In genomic region chr13:112849500-112849899, GRCh38 we compare ENCODE assay signal across 13 cellular contexts.
DNase-seq lines count a peak whose midpoint lies in the region; ATAC-seq and TF ChIP-seq lines count a peak whose summit lies in the region.
"Had no signal": no experiment of that assay in that cellular context is flagged by ENCODE, and none has a peak within 500 bp of the region (broad histone marks: within the 10 kb centered on the region; RNA-seq: fewer than 3 reads in every experiment).

No MANE protein-coding gene starts in this region.

- no peaks in the 10 kb centered on the region for H3K9me3 ChIP-seq in osteoblast (ENCODE audit: low read depth, low read length)

- no peak overlapping the region for H3K27ac ChIP-seq in osteoblast (ENCODE audit: low read depth, low read length)
- H3K27ac ChIP-seq: heart right ventricle had no signal

- H3K27me3 ChIP-seq in osteoblast (ENCODE audit: insufficient read depth, low read length): no peaks in the 10 kb centered on the region
- H3K27me3 ChIP-seq: heart right ventricle had no signal

- no peaks in the 10 kb centered on the region for H4K20me1 ChIP-seq in osteoblast (ENCODE audit: insufficient read depth, low read length)

- DNase-seq in H4 (ENCODE audit: low spot score): peak; percentile 14
- peak; percentile 88 for DNase-seq in NCI-H2029 treated with DMSO at 0.1 percent for 48 hours (lab: John Stamatoyannopoulos, UW)
- DNase-seq in SW480 (ENCODE audit: low spot score): peak; percentile 29
- DNase-seq in osteoblast (ENCODE audit: insufficient read length, low spot score, missing footprints): peak; percentile 65
- no peak for DNase-seq in AG20443 (ENCODE audit: low spot score)
- no peak for DNase-seq in activated CD4-positive, alpha-beta T cell treated with anti-CD3 and anti-CD28 coated beads, Interleukin-2, amount 50 U/mL, for 4 hours
- DNase-seq: activated T-cell treated with anti-CD3 and anti-CD28 coated beads, Interleukin-2, amount 50 U/mL, for 1 hour; cortex of kidney; heart right ventricle; NK-92 treated with Interleukin-12 subunit alpha and Interleukin-12 subunit beta, amount 100 ng/mL, for 24 hours; T1000 had no signal

- no peak overlapping the region for H3K4me2 ChIP-seq in osteoblast (ENCODE audit: insufficient read depth, low read length)

- H2AFZ ChIP-seq in osteoblast (ENCODE audit: low read length): no peak overlapping the region

- H3K79me2 ChIP-seq in osteoblast (ENCODE audit: insufficient read depth, low read length): no peaks in the 10 kb centered on the region

- no peak for TF ChIP-seq CTCF in osteoblast (IDR thresholded peaks at IDR 0.05; ENCODE audit: extremely low read depth, low read depth, low read length)

- H3K4me1 ChIP-seq in osteoblast (ENCODE audit: insufficient read depth, low read length): no peaks in the 10 kb centered on the region
- H3K4me1 ChIP-seq: heart right ventricle had no signal

- no peak overlapping the region for H3K4me3 ChIP-seq in osteoblast (ENCODE audit: insufficient read depth, low read length)
- H3K4me3 ChIP-seq: heart right ventricle had no signal

- no peaks in the 10 kb centered on the region for H3K36me3 ChIP-seq in osteoblast (ENCODE audit: insufficient read depth, low read length)

- ATAC-seq in GM18870 (IDR thresholded peaks at IDR 0.05; ENCODE audit: unreplicated experiment) (no peak), GM19455 (IDR thresholded peaks at IDR 0.05; ENCODE audit: unreplicated experiment) (no peak)
- ATAC-seq: heart right ventricle had no signal

Comparison
In these comparisons a context has a peak if more than half of its experiments do, and no peak if none do; other contexts are left out.
1. DNase-seq: peak in H4 (single experiment), NCI-H2029 treated with DMSO at 0.1 percent for 48 hours (single experiment), SW480 (single experiment) and osteoblast (single experiment); none in AG20443 (single experiment) and activated CD4-positive, alpha-beta T cell treated with anti-CD3 and anti-CD28 coated beads, Interleukin-2, amount 50 U/mL, for 4 hours (0 of 2).